ENCODE assay signal across 11 cellular contexts in genomic region chr3:99970198-99970597, GRCh38.
DNase-seq lines count a peak whose midpoint lies in the region; ATAC-seq and TF ChIP-seq lines count a peak whose summit lies in the region.
"Had no signal": no experiment of that assay in that cellular context is flagged by ENCODE, and none has a peak within 500 bp of the region (broad histone marks: within the 10 kb centered on the region; RNA-seq: fewer than 3 reads in every experiment).

No MANE protein-coding gene starts in this region.

- DNase-seq in T-helper 2 cell treated with Interferon-gamma antibody and Interleukin-4, amounts not matched to agents 5 μg/mL and 100 μg/mL, for 36 hours (ENCODE audit: low spot score), result peak; percentile 15
- DNase-seq in vagina (ENCODE audit: extremely low spot score in 2 of 2) (no peak), COR-L47 (lab: John Stamatoyannopoulos, UW) (no peak), NCI-H446 (lab: John Stamatoyannopoulos, UW) (no peak), NCI-H226 (no peak)
- DNase-seq: C1 segment of cervical spinal cord, caudate nucleus, NCI-H1417 treated with DMSO at 0.1 percent for 48 hours had no signal

- peaks cover 25% of the 10 kb centered on the region for H3K4me1 Mint-ChIP-seq in T-helper 2 cell treated with Interferon-gamma antibody and Interleukin-4, amounts not matched to agents 5 μg/mL and 100 μg/mL, for 36 hours (ENCODE audit: low read depth)

- H3K27ac ChIP-seq in vagina, result no peak overlapping the region

- H3K4me3 Mint-ChIP-seq in T-helper 2 cell treated with Interferon-gamma antibody and Interleukin-4, amounts not matched to agents 5 μg/mL and 100 μg/mL, for 36 hours, result peak overlapping the region; percentile 7

- H3K27ac Mint-ChIP-seq in T-helper 2 cell treated with Interferon-gamma antibody and Interleukin-4, amounts not matched to agents 5 μg/mL and 100 μg/mL, for 36 hours, result no peak overlapping the region

- H3K9me3 Mint-ChIP-seq in T-helper 2 cell treated with Interferon-gamma antibody and Interleukin-4, amounts not matched to agents 5 μg/mL and 100 μg/mL, for 36 hours, result no peaks in the 10 kb centered on the region

- TF ChIP-seq CTCF in vagina (IDR thresholded peaks at IDR 0.05), result no peak

- ATAC-seq in GM18519 (IDR thresholded peaks at IDR 0.05; ENCODE audit: low FRiP score, unreplicated experiment) (peak; percentile 98), GM21381 (IDR thresholded peaks at IDR 0.05; ENCODE audit: unreplicated experiment) (peak; percentile 94), HG02981 (IDR thresholded peaks at IDR 0.05; ENCODE audit: unreplicated experiment) (peak; percentile 96)

- no peaks in the 10 kb centered on the region for H3K27me3 ChIP-seq in vagina

- no peaks in the 10 kb centered on the region for H3K36me3 Mint-ChIP-seq in T-helper 2 cell treated with Interferon-gamma antibody and Interleukin-4, amounts not matched to agents 5 μg/mL and 100 μg/mL, for 36 hours (ENCODE audit: low read depth)

- intact Hi-C loops in vagina (cut with DNase I), result no loop called here

- H3K9me3 ChIP-seq in vagina, result no peaks in the 10 kb centered on the region

- no peak overlapping the region for H3K4me3 ChIP-seq in vagina

- H3K27me3 Mint-ChIP-seq in T-helper 2 cell treated with Interferon-gamma antibody and Interleukin-4, amounts not matched to agents 5 μg/mL and 100 μg/mL, for 36 hours (ENCODE audit: low read depth), result no peaks in the 10 kb centered on the region

- no peak for TF ChIP-seq POLR2A in vagina (IDR thresholded peaks at IDR 0.05)

- H3K36me3 ChIP-seq in vagina, result no peaks in the 10 kb centered on the region

- H3K4me1 ChIP-seq in vagina, result peaks cover 20% of the 10 kb centered on the region
